In genomic region chr2:225670111-225670974, GRCh38 we compare ENCODE assay signal across 8 cellular contexts.
DNase-seq lines count a peak whose midpoint lies in the region; ATAC-seq, FAIRE-seq and TF ChIP-seq lines count a peak whose summit lies in the region.

No MANE protein-coding gene starts in this region.

- peaks cover 0 to 3% of the 10 kb centered on the region in 2 donors for H3K4me1 ChIP-seq in gastrocnemius medialis

- H3K27ac ChIP-seq in gastrocnemius medialis: no peak overlapping the region

- H3K36me3 ChIP-seq in gastrocnemius medialis: no peaks in the 10 kb centered on the region

- TF ChIP-seq CTCF in gastrocnemius medialis (IDR thresholded peaks at IDR 0.05 in 4 of 5, conservative IDR thresholded peaks at IDR 0.05 in 1 of 5): peak in 2 of 5 experiments; percentile 31 to 42

- in situ Hi-C loops in gastrocnemius medialis (cut with MboI; ENCODE audit: low sequenced_read_pairs in 4 of 4): loop anchor here in 2 of 4 donors (10.0 to 25.0 kb wide), 3 partner anchors 558 to 1314 kb away; no protein-coding TSS in a partner anchor

- CTCF ChIA-PET in HEK293T (lab: Yijun Ruan, JAX): interaction anchor here (0.6 kb wide), 1 partner anchor 9 kb away, joined by 3 read pairs; no protein-coding TSS in a partner anchor

- TF ChIP-seq POLR2A in gastrocnemius medialis (IDR thresholded peaks at IDR 0.05) (no peak), GM12892 (IDR thresholded peaks at IDR 0.05; ENCODE audit: low read depth, low read length) (no peak)

- ATAC-seq in gastrocnemius medialis (no peak), HG03025 (IDR thresholded peaks at IDR 0.05; ENCODE audit: low FRiP score, unreplicated experiment) (no peak)

- no peaks in the 10 kb centered on the region for H3K9me3 ChIP-seq in gastrocnemius medialis

- DNase-seq in HEK293T (ENCODE audit: extremely low spot score): no peak
- DNase-seq in central memory CD4-positive, alpha-beta T cell: no peak
- no peak for DNase-seq in gastrocnemius medialis
- no peak for DNase-seq in GM12892 (ENCODE audit: insufficient read length)

- H3K27me3 ChIP-seq in gastrocnemius medialis: no peaks in the 10 kb centered on the region

- no peak overlapping the region for H3K4me3 ChIP-seq in gastrocnemius medialis

- POLR2A ChIA-PET in HEK293T (lab: Yijun Ruan, JAX): no interaction called here

- intact Hi-C loops in gastrocnemius medialis (cut with DNase I; ENCODE audit: low total_unique reads): no loop called here

- FAIRE-seq in A204.1 (lab: Jason Lieb, UNC) (peak; percentile 71), TTC549 (lab: Jason Lieb, UNC) (peak; percentile 95), islet of Langerhans (lab: Jason Lieb, UNC) (peak; percentile 98), GM12892 (lab: Jason Lieb, UNC) (no peak)

TF ChIP-seq in HEK293T, 16 proteins besides CTCF, POLR2A, EP300 and RAD21:
- TF ChIP-seq NFRKB (IDR thresholded peaks at IDR 0.05) (no peak), ZNF384 (IDR thresholded peaks at IDR 0.05) (peak; percentile 84)
